10 cellular contexts compared by ENCODE assay signal in genomic region chr6:132333639-132334516, GRCh38.
DNase-seq lines count a peak whose midpoint lies in the region; ATAC-seq and TF ChIP-seq lines count a peak whose summit lies in the region.
"Had no signal": no experiment of that assay in that cellular context is flagged by ENCODE, and none has a peak within 500 bp of the region (broad histone marks: within the 10 kb centered on the region; RNA-seq: fewer than 3 reads in every experiment).

No MANE protein-coding gene starts in this region.

- no peaks in the 10 kb centered on the region for H3K36me3 ChIP-seq in osteoblast (ENCODE audit: insufficient read depth, low read length)
- no peaks in the 10 kb centered on the region for H3K36me3 ChIP-seq in aorta (ENCODE audit: control insufficient read depth in 1 of 2, insufficient read depth in 2 of 2, low read length in 1 of 2)

- TF ChIP-seq CTCF in fibroblast of villous mesenchyme (IDR thresholded peaks at IDR 0.05; ENCODE audit: insufficient read depth, low read depth, low read length) (no peak), osteoblast (IDR thresholded peaks at IDR 0.05; ENCODE audit: extremely low read depth, low read depth, low read length) (no peak)

- no peaks in the 10 kb centered on the region for H3K4me1 Mint-ChIP-seq in activated CD4-positive, alpha-beta memory T cell treated with anti-CD3 and anti-CD28 coated beads for 36 hours (ENCODE audit: low read depth)

- no peak overlapping the region for H2AFZ ChIP-seq in osteoblast (ENCODE audit: low read length)

- H3K27ac Mint-ChIP-seq in activated CD4-positive, alpha-beta memory T cell treated with anti-CD3 and anti-CD28 coated beads for 36 hours = no peak overlapping the region

- peak; percentile 91 for DNase-seq in Daoy (ENCODE audit: low read depth)
- peak; percentile 97 for DNase-seq in RPMI7951 (ENCODE audit: low read depth)
- DNase-seq in fibroblast of villous mesenchyme (ENCODE audit: low read depth) = peak; percentile 75
- peak; percentile 60 for DNase-seq in osteoblast (ENCODE audit: insufficient read length, low spot score, missing footprints)
- DNase-seq in posterior cingulate gyrus = no peak
- DNase-seq in aorta = no peak
- no peak for DNase-seq in activated CD4-positive, alpha-beta memory T cell treated with anti-CD3 and anti-CD28 coated beads for 36 hours
- DNase-seq: NCI-H526 treated with DMSO at 0.1 percent for 48 hours had no signal

- no peak overlapping the region for H3K4me3 Mint-ChIP-seq in activated CD4-positive, alpha-beta memory T cell treated with anti-CD3 and anti-CD28 coated beads for 36 hours

- no peak overlapping the region for H3K4me3 ChIP-seq in fibroblast of villous mesenchyme (ENCODE audit: low read depth, low read length)
- H3K4me3 ChIP-seq in osteoblast (ENCODE audit: insufficient read depth, low read length) = no peak overlapping the region
- H3K4me3 ChIP-seq in aorta (ENCODE audit: low read length in 2 of 2) = no peak overlapping the region
- H3K4me3 ChIP-seq: lung had no signal

- ATAC-seq in aorta (ENCODE audit: low FRiP score) (no peak), HG02870 (IDR thresholded peaks at IDR 0.05; ENCODE audit: unreplicated experiment) (no peak)

- H4K20me1 ChIP-seq in osteoblast (ENCODE audit: insufficient read depth, low read length) = no peaks in the 10 kb centered on the region

- H3K79me2 ChIP-seq in osteoblast (ENCODE audit: insufficient read depth, low read length) = no peaks in the 10 kb centered on the region

- no peaks in the 10 kb centered on the region for H3K9me3 Mint-ChIP-seq in activated CD4-positive, alpha-beta memory T cell treated with anti-CD3 and anti-CD28 coated beads for 36 hours

- H3K27ac ChIP-seq in osteoblast (ENCODE audit: low read depth, low read length) (peak overlapping the region; percentile 72), aorta (ENCODE audit: low read depth in 1 of 2, low read length in 2 of 2) (no peak overlapping the region)

- 70 to 71% methylated on average over 6 of the region's 6 CpGs for WGBS in aorta, 2 donors

- H3K36me3 Mint-ChIP-seq in activated CD4-positive, alpha-beta memory T cell treated with anti-CD3 and anti-CD28 coated beads for 36 hours = no peaks in the 10 kb centered on the region

- CTCF ChIA-PET in activated CD4-positive, alpha-beta memory T cell treated with anti-CD3 and anti-CD28 coated beads for 36 hours (lab: Charles Lee) = interaction anchor here (0.7 to 1.1 kb wide), 2 partner anchors 33 to 54 kb away, joined by 3 to 5 read pairs; no protein-coding TSS in a partner anchor

- H3K27me3 ChIP-seq in osteoblast (ENCODE audit: insufficient read depth, low read length) = no peaks in the 10 kb centered on the region
- no peaks in the 10 kb centered on the region for H3K27me3 ChIP-seq in aorta (ENCODE audit: control insufficient read depth in 1 of 2, insufficient read depth in 2 of 2, low read length in 1 of 2)

- POLR2A ChIA-PET in activated CD4-positive, alpha-beta memory T cell treated with anti-CD3 and anti-CD28 coated beads for 36 hours (lab: Charles Lee) = no interaction called here

- intact Hi-C loops in posterior cingulate gyrus (cut with DNase I) = no loop called here
- intact Hi-C loops in aorta (cut with DNase I) = no loop called here
- intact Hi-C loops in activated CD4-positive, alpha-beta memory T cell treated with anti-CD3 and anti-CD28 coated beads for 36 hours (cut with micrococcal nuclease) = no loop called here

- H3K4me1 ChIP-seq in osteoblast (ENCODE audit: insufficient read depth, low read length) (peaks cover 17% of the 10 kb centered on the region), aorta (ENCODE audit: control insufficient read depth in 1 of 2, insufficient read depth in 2 of 2, low read length in 2 of 2) (no peaks in the 10 kb centered on the region)

- no peaks in the 10 kb centered on the region for H3K9me3 ChIP-seq in osteoblast (ENCODE audit: low read depth, low read length)
- H3K9me3 ChIP-seq in aorta (ENCODE audit: control insufficient read depth, low read length) = no peaks in the 10 kb centered on the region

- H3K4me2 ChIP-seq in osteoblast (ENCODE audit: insufficient read depth, low read length) = peak overlapping the region; percentile 66

- peaks cover 20% of the 10 kb centered on the region for H3K27me3 Mint-ChIP-seq in activated CD4-positive, alpha-beta memory T cell treated with anti-CD3 and anti-CD28 coated beads for 36 hours

Comparison
In these comparisons a context has a peak if more than half of its experiments do, and no peak if none do; other contexts are left out.
1. DNase-seq: peak in Daoy (single experiment), RPMI7951 (single experiment), fibroblast of villous mesenchyme (single experiment) and osteoblast (single experiment); none in posterior cingulate gyrus (0 of 10), aorta (0 of 2) and activated CD4-positive, alpha-beta memory T cell treated with anti-CD3 and anti-CD28 coated beads for 36 hours (single experiment).